Comparison of ENCODE assay signal across 19 cellular contexts in genomic region chr6:75416443-75416842, GRCh38.
"Had no signal": no experiment of that assay in that cellular context is flagged by ENCODE, and none has a peak within 500 bp of the region (broad histone marks: within the 10 kb centered on the region; RNA-seq: fewer than 3 reads in every experiment).

No MANE protein-coding gene starts in this region.

- H3K9me3 ChIP-seq: esophagus muscularis mucosa, ovary, right lobe of liver, testis had no signal

- ATAC-seq: left colon; natural killer cell; right lobe of liver; stimulated activated naive B cell treated with anti-CD40 and anti-IgM and Interleukin-4, amounts not matched to agents 10 μg/mL and 1 μg/mL and 100 μg/mL, for 72 hours; stimulated activated naive CD8-positive, alpha-beta T cell treated with anti-CD3 and anti-CD28 coated beads, Interleukin-15, amount 100 ng/mL, for 72 hours had no signal

- H3K36me3 Mint-ChIP-seq: natural killer cell; stimulated activated naive B cell treated with anti-CD40 and anti-IgM and Interleukin-4, amounts not matched to agents 10 μg/mL and 1 μg/mL and 100 μg/mL, for 72 hours; type B pancreatic cell had no signal

- H3K4me1 ChIP-seq: right lobe of liver, testis had no signal

- H3K27ac Mint-ChIP-seq: natural killer cell; stimulated activated naive B cell treated with anti-CD40 and anti-IgM and Interleukin-4, amounts not matched to agents 10 μg/mL and 1 μg/mL and 100 μg/mL, for 72 hours; stimulated activated naive CD8-positive, alpha-beta T cell treated with anti-CD3 and anti-CD28 coated beads, Interleukin-15, amount 100 ng/mL, for 72 hours; type B pancreatic cell had no signal

- H3K4me1 Mint-ChIP-seq: natural killer cell; stimulated activated naive B cell treated with anti-CD40 and anti-IgM and Interleukin-4, amounts not matched to agents 10 μg/mL and 1 μg/mL and 100 μg/mL, for 72 hours; stimulated activated naive CD8-positive, alpha-beta T cell treated with anti-CD3 and anti-CD28 coated beads, Interleukin-15, amount 100 ng/mL, for 72 hours had no signal

- H3K4me3 Mint-ChIP-seq: natural killer cell; neural crest cell; stimulated activated naive B cell treated with anti-CD40 and anti-IgM and Interleukin-4, amounts not matched to agents 10 μg/mL and 1 μg/mL and 100 μg/mL, for 72 hours; stimulated activated naive CD8-positive, alpha-beta T cell treated with anti-CD3 and anti-CD28 coated beads, Interleukin-15, amount 100 ng/mL, for 72 hours; type B pancreatic cell had no signal

- H3K36me3 ChIP-seq: ovary, right lobe of liver had no signal

- DNase-seq: effector memory CD4-positive, alpha-beta T cell; foreskin fibroblast; kidney; left colon; mammary epithelial cell; natural killer cell; nucleus accumbens; ovary; right lobe of liver; stimulated activated CD4-positive, alpha-beta T cell treated with anti-CD3 and anti-CD28 coated beads, Interleukin-2, amount 100 ng/mL, for 24 hours; stimulated activated CD4-positive, alpha-beta T cell treated with anti-CD3 and anti-CD28 coated beads, Interleukin-4, amount 100 ng/mL, for 4 hours; stimulated activated naive B cell treated with anti-CD40 and anti-IgM and Interleukin-4, amounts not matched to agents 10 μg/mL and 1 μg/mL and 100 μg/mL, for 72 hours; stimulated activated naive CD8-positive, alpha-beta T cell treated with anti-CD3 and anti-CD28 coated beads, Interleukin-15, amount 100 ng/mL, for 72 hours; testis had no signal

- H3K4me3 ChIP-seq: esophagus muscularis mucosa, hepatocyte, ovary, right lobe of liver, testis had no signal

- H3K9me3 Mint-ChIP-seq: stimulated activated naive B cell treated with anti-CD40 and anti-IgM and Interleukin-4, amounts not matched to agents 10 μg/mL and 1 μg/mL and 100 μg/mL, for 72 hours; stimulated activated naive CD8-positive, alpha-beta T cell treated with anti-CD3 and anti-CD28 coated beads, Interleukin-15, amount 100 ng/mL, for 72 hours; type B pancreatic cell had no signal

- H3K27me3 Mint-ChIP-seq: type B pancreatic cell had no signal

- H3K27ac ChIP-seq: epithelial cell of prostate, esophagus muscularis mucosa, hepatocyte, ovary, right lobe of liver, testis had no signal

- H3K27me3 ChIP-seq: esophagus muscularis mucosa, hepatocyte, ovary, right lobe of liver, testis had no signal
